ENCODE assay signal across 8 cellular contexts in genomic region chr1:26994772-26995625, GRCh38. TPM values are rescaled to one million over a fixed set of nuclear protein-coding genes. Genes with fewer than 3 reads are reported as not detected.
A peak's percentile ranks its signal among the peaks of the same experiment; 100 is the strongest.
DNase-seq lines count a peak whose midpoint lies in the region; ATAC-seq and TF ChIP-seq lines count a peak whose summit lies in the region.

No MANE protein-coding gene starts in this region.

- in situ Hi-C loops in ACHN (cut with HindIII; ENCODE audit: low pct_ligation_motif_present, low pct_unique_long_range_greater_than_20kb, low sequenced_read_pairs), result no loop called here

- intact Hi-C loops in Calu3 (cut with micrococcal nuclease; ENCODE audit: unreplicated experiment) (no loop called here), dorsolateral prefrontal cortex (cut with DNase I) (loop anchor here in 1 of 2 donors (5.0 kb wide), 1 partner anchor 47 kb away; no protein-coding TSS in a partner anchor)

- no peaks in the 10 kb centered on the region for H3K9me2 ChIP-seq in neural cell (ENCODE audit: insufficient read depth, low read length)

- DNase-seq in Calu3 (no peak), NCI-H2107 treated with DMSO at 0.1 percent for 48 hours (lab: John Stamatoyannopoulos, UW; ENCODE audit: unreplicated experiment) (peak; percentile 64), dorsolateral prefrontal cortex (peak in 4 of 10 donors; percentile 22 to 51 (median 42)), superior temporal gyrus (ENCODE audit: extremely low spot score) (no peak), ACHN (no peak), AG20443 (ENCODE audit: low spot score) (no peak)

- TF ChIP-seq RAD21 in neural cell (conservative IDR thresholded peaks at IDR 0.05), result no peak

- peak overlapping the region; percentile 95 for H3K27ac Mint-ChIP-seq in Calu3 (ENCODE audit: unreplicated experiment)

- H3K4me2 ChIP-seq in neural cell (ENCODE audit: low read length), result peak overlapping the region; percentile 7

- peaks cover 28% of the 10 kb centered on the region for H3K4me1 Mint-ChIP-seq in Calu3 (ENCODE audit: low read depth, unreplicated experiment)

- no peak for ATAC-seq in GM18909 (IDR thresholded peaks at IDR 0.05; ENCODE audit: poor library complexity, unreplicated experiment)

- no peaks in the 10 kb centered on the region for H3K9me3 ChIP-seq in neural cell (ENCODE audit: low read length)

- no peak for TF ChIP-seq CTCF in Calu3 (IDR thresholded peaks at IDR 0.05; ENCODE audit: unreplicated experiment)
- TF ChIP-seq CTCF in dorsolateral prefrontal cortex (IDR thresholded peaks at IDR 0.05 in 54 of 56, conservative IDR thresholded peaks at IDR 0.05 in 2 of 56; ENCODE audit: low read depth in 1 of 56, partially characterized antibody in 56 of 56), result no peak
- no peak for TF ChIP-seq CTCF in neural cell (IDR thresholded peaks at IDR 0.05; ENCODE audit: poor library complexity, severe bottlenecking)

- H3K27ac ChIP-seq in dorsolateral prefrontal cortex (peak overlapping the region in 25 of 59 donors; percentile 2 to 87 (median 39)), neural cell (ENCODE audit: low read length) (no peak overlapping the region)

- H3K9me3 Mint-ChIP-seq in Calu3 (ENCODE audit: low read depth, unreplicated experiment), result no peaks in the 10 kb centered on the region

- H3K27me3 ChIP-seq in dorsolateral prefrontal cortex, result peaks cover 0 to 17% (median 0%) of the 10 kb centered on the region in 45 donors
- peaks cover 32% of the 10 kb centered on the region for H3K27me3 ChIP-seq in neural cell (ENCODE audit: insufficient read depth, low read depth, low read length)

- peaks cover 91% of the 10 kb centered on the region for H3K36me3 Mint-ChIP-seq in Calu3 (ENCODE audit: insufficient read depth, unreplicated experiment)

- H3F3A ChIP-seq in neural cell (ENCODE audit: insufficient read depth, low read length, poor library complexity, severe bottlenecking), result peaks cover under 1% of the 10 kb centered on the region

- H3K4me3 ChIP-seq in dorsolateral prefrontal cortex (peak overlapping the region; percentile 29 to 88 (median 74)), neural cell (ENCODE audit: low read length) (peak overlapping the region; percentile 89)

- BruUV-seq in Calu3 (replicated peaks; lab: Mats Ljungman, UMichigan), result TSS peak; percentile 38

- peak overlapping the region; percentile 70 for H3K9ac ChIP-seq in neural cell (ENCODE audit: low read length)

- no peak for TF ChIP-seq EP300 in neural cell (conservative IDR thresholded peaks at IDR 0.05; ENCODE audit: poor library complexity, severe bottlenecking)

- H3K36me3 ChIP-seq in neural cell (ENCODE audit: insufficient read depth, low read length), result no peaks in the 10 kb centered on the region

- H3K79me2 ChIP-seq in neural cell (replicated peaks; ENCODE audit: insufficient read depth, low read length), result no peaks in the 10 kb centered on the region

- H2AFZ ChIP-seq in neural cell (ENCODE audit: low read depth, low read length), result no peak overlapping the region

- CTCF ChIA-PET in Calu3 (lab: Charles Lee), result interaction anchor here (0.6 to 1.9 kb wide), 3 partner anchors 26 to 29 kb away, joined by 3 to 6 read pairs (median 3); no protein-coding TSS in a partner anchor

- no peaks in the 10 kb centered on the region for H3K27me3 Mint-ChIP-seq in Calu3 (ENCODE audit: unreplicated experiment)

- peak overlapping the region; percentile 81 for H3K4me3 Mint-ChIP-seq in Calu3 (ENCODE audit: low read depth, unreplicated experiment)

- H4K20me1 ChIP-seq in neural cell (ENCODE audit: insufficient read depth), result no peaks in the 10 kb centered on the region

TF ChIP-seq in neural cell, 6 proteins besides CTCF, POLR2A, EP300 and RAD21:
- no peak for TF ChIP-seq SMC3 (conservative IDR thresholded peaks at IDR 0.05; ENCODE audit: poor library complexity)
- TF ChIP-seq REST (IDR thresholded peaks at IDR 0.05; ENCODE audit: borderline replicate concordance), result no peak
- no peak for TF ChIP-seq POLR2AphosphoS5 (IDR thresholded peaks at IDR 0.05)
- no peak for TF ChIP-seq MXI1 (conservative IDR thresholded peaks at IDR 0.05; ENCODE audit: poor library complexity, severe bottlenecking)
- no peak for TF ChIP-seq EZH2 (IDR thresholded peaks at IDR 0.05; ENCODE audit: borderline replicate concordance, insufficient read depth, low read length, poor library complexity, severe bottlenecking)
- TF ChIP-seq TAF1 (IDR thresholded peaks at IDR 0.05; ENCODE audit: low read depth), result no peak

RNA-seq across cellular contexts. Expression of gene TRNP1, which starts 1.5 kb away (rescaled TPM):
- total RNA-seq in Calu3 (2022) (195 and 277 TPM in 2 replicates), dorsolateral prefrontal cortex (10 to 100 TPM; 11.3 to 79.2 (median 45.5) TPM)
- polyA plus RNA-seq in neural cell, result 11.0 and 17.2 TPM in 2 replicates
- 5.6 and 7.2 TPM in 2 replicates for polyA minus RNA-seq in neural cell

RNA-seq across cellular contexts. Expression of gene TENT5B, which starts 17.7 kb away (rescaled TPM):
- total RNA-seq in Calu3 (2022) (0.59 and 1.0 TPM in 2 replicates), dorsolateral prefrontal cortex (1 to 10 TPM in 57 of 120 experiments, under 1 TPM in 60, not detected in 3; 0.20 to 7.6 (median 0.94) TPM)
- polyA plus RNA-seq in neural cell, result not detected in 2 replicates
- not detected in 2 replicates for polyA minus RNA-seq in neural cell

RNA-seq across cellular contexts. Expression of gene KDF1, which starts 34.7 kb away (rescaled TPM):
- total RNA-seq in Calu3 (2022), result 18.9 and 19.4 TPM in 2 replicates
- 1 to 10 TPM in 64 of 120 experiments, under 1 TPM in 49, not detected in 7; 0.27 to 3.7 (median 1.1) TPM for total RNA-seq in dorsolateral prefrontal cortex
- not detected in 2 replicates for polyA plus RNA-seq in neural cell
- polyA minus RNA-seq in neural cell, result not detected in 2 replicates
